Comparison of ENCODE assay signal across 18 cellular contexts in the genomic region with DNA sequence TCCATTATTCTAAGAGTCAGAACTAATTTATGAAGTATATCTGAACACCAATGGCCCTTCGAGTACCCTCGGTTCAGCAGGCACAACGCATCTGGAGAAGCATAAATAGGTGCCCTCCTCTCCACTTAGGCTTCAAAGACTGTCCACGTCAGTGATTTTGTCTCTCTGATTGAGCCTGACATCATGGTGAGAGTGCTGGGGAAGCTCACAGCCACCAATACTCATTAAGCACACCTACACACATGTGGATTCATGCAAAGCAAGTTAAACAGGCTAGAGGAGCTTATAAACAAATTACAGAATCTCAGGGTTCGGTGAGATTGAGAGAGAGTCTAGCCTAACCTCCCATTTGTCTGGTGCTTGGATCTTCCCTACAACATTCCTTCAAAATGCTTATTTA. TPM values are rescaled to one million over a fixed set of nuclear protein-coding genes. Genes with fewer than 3 reads are reported as not detected.
DNase-seq lines count a peak whose midpoint lies in the region; ATAC-seq and TF ChIP-seq lines count a peak whose summit lies in the region.
"Had no signal": no experiment of that assay in that cellular context is flagged by ENCODE, and none has a peak within 500 bp of the region (broad histone marks: within the 10 kb centered on the region; RNA-seq: fewer than 3 reads in every experiment).

No MANE protein-coding gene starts in this region.

- peaks cover 27% of the 10 kb centered on the region for H3K27me3 Mint-ChIP-seq in activated naive CD4-positive, alpha-beta T cell treated with anti-CD3 and anti-CD28 coated beads, Interleukin-2, amount 10 ng/mL, durations not matched to agents 7 days and 5 days

- no peak overlapping the region; the same call in 1 of the 2 replicates for H3K27ac ChIP-seq in Panc1 (ENCODE audit: low read length)
- peak overlapping the region; percentile 89 for H3K27ac ChIP-seq in foreskin keratinocyte
- peak overlapping the region; percentile 63 for H3K27ac ChIP-seq in smooth muscle cell (ENCODE audit: low read depth)
- H3K27ac ChIP-seq in gastrocnemius medialis: no peak overlapping the region
- H3K27ac ChIP-seq: coronary artery, left lung had no signal

- 0 out of 2 replicates have a peak, but pooled peaks cover 2% of the 10 kb centered on the region for H3K27me3 ChIP-seq in Panc1 (ENCODE audit: control insufficient read depth, insufficient read depth, low read length)
- H3K27me3 ChIP-seq in foreskin keratinocyte: no peaks in the 10 kb centered on the region
- peaks cover 38% of the 10 kb centered on the region for H3K27me3 ChIP-seq in smooth muscle cell (ENCODE audit: low read depth)
- peaks cover 0 to 3% (median 0%) of the 10 kb centered on the region in 3 donors for H3K27me3 ChIP-seq in gastrocnemius medialis

- H3K4me2 ChIP-seq in smooth muscle cell: peak overlapping the region; percentile 53

- H3K27ac Mint-ChIP-seq in activated naive CD4-positive, alpha-beta T cell treated with anti-CD3 and anti-CD28 coated beads, Interleukin-2, amount 10 ng/mL, durations not matched to agents 7 days and 5 days: no peak overlapping the region
- H3K27ac Mint-ChIP-seq: activated CD4-positive, alpha-beta T cell treated with anti-CD3 and anti-CD28 coated beads, Interleukin-2, amount 10 ng/mL, durations not matched to agents 24 days and 14 days; IgD-negative memory B cell had no signal

- DNase-seq in activated naive CD4-positive, alpha-beta T cell treated with anti-CD3 and anti-CD28 coated beads, Interleukin-2, amount 50 U/mL, for 16 hours: peak; percentile 12
- no peak for DNase-seq in activated naive CD4-positive, alpha-beta T cell treated with anti-CD3 and anti-CD28 coated beads, Interleukin-2, amount 10 ng/mL, durations not matched to agents 7 days and 5 days
- DNase-seq in Panc1 (ENCODE audit: low read depth, low spot score) (no peak), foreskin keratinocyte (no peak), smooth muscle cell (lab: John Stamatoyannopoulos, UW; ENCODE audit: unreplicated experiment) (no peak), gastrocnemius medialis (no peak), DMS 273 treated with DMSO at 0.1 percent for 48 hours (lab: John Stamatoyannopoulos, UW) (no peak)
- no peak for DNase-seq in effector CD4-positive, alpha-beta T cell
- DNase-seq: activated CD4-positive, alpha-beta T cell treated with anti-CD3 and anti-CD28 coated beads, Interleukin-2, amount 10 ng/mL, durations not matched to agents 24 days and 14 days; anterior cingulate cortex; hippocampal formation; left lung; NCI-H2171; posterior cingulate gyrus; SHP77 treated with DMSO at 0.1 percent for 48 hours; T1000 had no signal

- ATAC-seq in Panc1 (peak; percentile 5; the same call in 1 of the 2 replicates), foreskin keratinocyte (no peak), gastrocnemius medialis (no peak)
- ATAC-seq: left lung had no signal

- CTCF ChIA-PET in activated naive CD4-positive, alpha-beta T cell treated with anti-CD3 and anti-CD28 coated beads, Interleukin-2, amount 10 ng/mL, durations not matched to agents 7 days and 5 days (lab: Charles Lee): no interaction called here
- CTCF ChIA-PET in Panc1 (lab: Charles Lee): no interaction called here

- no peaks in the 10 kb centered on the region for H3K79me2 ChIP-seq in smooth muscle cell (ENCODE audit: low read depth)

- intact Hi-C loops in Panc1 (cut with micrococcal nuclease; ENCODE audit: unreplicated experiment): no loop called here
- intact Hi-C loops in gastrocnemius medialis (cut with DNase I; ENCODE audit: low total_unique reads): no loop called here

- in situ Hi-C loops in Panc1 (cut with HindIII; ENCODE audit: low pct_unique_long_range_greater_than_20kb, low sequenced_read_pairs) (no loop called here), gastrocnemius medialis (cut with MboI; ENCODE audit: low sequenced_read_pairs in 4 of 4) (loop anchor here in 1 of 4 donors (5.0 kb wide), 1 partner anchor 356 kb away; no protein-coding TSS in a partner anchor)

- H3K4me1 ChIP-seq in Panc1 (ENCODE audit: control insufficient read depth, insufficient read depth, low read length) (peaks cover 17% of the 10 kb centered on the region; the same call in 1 of the 2 replicates), foreskin keratinocyte (peaks cover 12% of the 10 kb centered on the region), smooth muscle cell (ENCODE audit: low read depth) (no peaks in the 10 kb centered on the region), gastrocnemius medialis (peaks cover 4 to 9% of the 10 kb centered on the region in 2 donors)

- H3K9ac ChIP-seq in smooth muscle cell (ENCODE audit: low read depth): peak overlapping the region; percentile 28

- 85% methylated on average over 5 of the region's 5 CpGs for WGBS in smooth muscle cell (ENCODE audit: low lambda C conversion rate)

- no peaks in the 10 kb centered on the region for H3K9me3 ChIP-seq in Panc1 (ENCODE audit: control insufficient read depth, insufficient read depth, low read depth, low read length)
- H3K9me3 ChIP-seq in smooth muscle cell (replicated peaks; ENCODE audit: low read depth): no peaks in the 10 kb centered on the region
- no peaks in the 10 kb centered on the region for H3K9me3 ChIP-seq in gastrocnemius medialis
- H3K9me3 ChIP-seq: left lung had no signal

- no peaks in the 10 kb centered on the region for H3K36me3 ChIP-seq in Panc1 (ENCODE audit: control insufficient read depth, insufficient read depth, low read length)
- H3K36me3 ChIP-seq in smooth muscle cell (ENCODE audit: low read depth): no peaks in the 10 kb centered on the region
- no peaks in the 10 kb centered on the region for H3K36me3 ChIP-seq in gastrocnemius medialis
- H3K36me3 ChIP-seq: left lung had no signal

- H3K4me1 Mint-ChIP-seq in activated naive CD4-positive, alpha-beta T cell treated with anti-CD3 and anti-CD28 coated beads, Interleukin-2, amount 10 ng/mL, durations not matched to agents 7 days and 5 days: peaks cover 11% of the 10 kb centered on the region

- BruUV-seq in Panc1 (replicated peaks; lab: Mats Ljungman, UMichigan): no TSS peak

- no peak overlapping the region for H2AFZ ChIP-seq in smooth muscle cell (ENCODE audit: low read depth)

- no peaks in the 10 kb centered on the region for H4K20me1 ChIP-seq in smooth muscle cell (ENCODE audit: low read depth)

- H3K9me3 Mint-ChIP-seq in activated naive CD4-positive, alpha-beta T cell treated with anti-CD3 and anti-CD28 coated beads, Interleukin-2, amount 10 ng/mL, durations not matched to agents 7 days and 5 days: no peaks in the 10 kb centered on the region
- H3K9me3 Mint-ChIP-seq: activated CD4-positive, alpha-beta T cell treated with anti-CD3 and anti-CD28 coated beads, Interleukin-2, amount 10 ng/mL, durations not matched to agents 24 days and 14 days; IgD-negative memory B cell had no signal

- H3F3A ChIP-seq in smooth muscle cell (ENCODE audit: low read depth): no peaks in the 10 kb centered on the region

- no peaks in the 10 kb centered on the region for H3K36me3 Mint-ChIP-seq in activated naive CD4-positive, alpha-beta T cell treated with anti-CD3 and anti-CD28 coated beads, Interleukin-2, amount 10 ng/mL, durations not matched to agents 7 days and 5 days
- H3K36me3 Mint-ChIP-seq: IgD-negative memory B cell had no signal

- H3K4me3 ChIP-seq in Panc1 (ENCODE audit: low read depth in 2 of 2, low read length in 2 of 2) (peak overlapping the region; percentile 66 to 67; a peak in 3 of 4 replicates), smooth muscle cell (peak overlapping the region; percentile 69), gastrocnemius medialis (no peak overlapping the region)
- H3K4me3 ChIP-seq: coronary artery had no signal

- no peak for TF ChIP-seq CTCF in Panc1 (IDR thresholded peaks at IDR 0.05)
- no peak for TF ChIP-seq CTCF in foreskin keratinocyte (conservative IDR thresholded peaks at IDR 0.05)
- no peak for TF ChIP-seq CTCF in smooth muscle cell (IDR thresholded peaks at IDR 0.05; ENCODE audit: borderline replicate concordance, insufficient read depth, poor library complexity, severe bottlenecking)
- no peak for TF ChIP-seq CTCF in gastrocnemius medialis (IDR thresholded peaks at IDR 0.05 in 4 of 5, conservative IDR thresholded peaks at IDR 0.05 in 1 of 5)

- TF ChIP-seq POLR2A in gastrocnemius medialis (IDR thresholded peaks at IDR 0.05): no peak

- POLR2A ChIA-PET in Panc1 (lab: Charles Lee): no interaction called here

- H3K4me3 Mint-ChIP-seq in activated naive CD4-positive, alpha-beta T cell treated with anti-CD3 and anti-CD28 coated beads, Interleukin-2, amount 10 ng/mL, durations not matched to agents 7 days and 5 days: no peak overlapping the region
- H3K4me3 Mint-ChIP-seq: IgD-negative memory B cell had no signal

RNA-seq across cellular contexts. Expression of a gene that starts 3.6 kb away (rescaled TPM):
- total RNA-seq in Panc1 (2021; ENCODE audit: unreplicated experiment) (30.9 TPM), foreskin keratinocyte (1.9 and 5.4 TPM in 2 replicates), smooth muscle cell (25.5 and 30.5 TPM in 2 replicates), gastrocnemius medialis (under 1 TPM in 3 of 4 donors, not detected in 1; 0.25 to 1.00 (median 0.36) TPM)
- 16.9 TPM for polyA plus RNA-seq in Panc1 (2012; ENCODE audit: insufficient read length)
- polyA plus RNA-seq in foreskin keratinocyte (0.99 and 3.0 TPM in 2 replicates), smooth muscle cell (3.8 and 6.2 TPM in 2 replicates)
- polyA plus RNA-seq: IgD-negative memory B cell had no signal

Comparison
In these comparisons a context has a peak if more than half of its experiments do, and no peak if none do; other contexts are left out.
1. H3K27ac ChIP-seq: peak in foreskin keratinocyte (single experiment) and smooth muscle cell (single experiment); none in Panc1 (single experiment) and gastrocnemius medialis (0 of 4).
2. H3K4me3 ChIP-seq: peak in Panc1 (2 of 2) and smooth muscle cell (single experiment); none in gastrocnemius medialis (0 of 4).